ENCODE assay signal across 1 cellular context in genomic region chr7:73435471-73436009, GRCh38.
TF ChIP-seq lines count a peak whose summit lies in the region.

No MANE protein-coding gene starts in this region.

TF ChIP-seq in HepG2, 621 proteins besides CTCF, POLR2A, EP300 and RAD21:
- TF ChIP-seq ARID4A (CRISPR knock-in tag; IDR thresholded peaks at IDR 0.05; ENCODE audit: borderline replicate concordance) (0 out of 2 replicates have a peak, but pooled peaks have one; percentile 32), ZNF337 (CRISPR knock-in tag; IDR thresholded peaks at IDR 0.05; ENCODE audit: borderline replicate concordance, low read depth) (no peak), ZNF501 (CRISPR knock-in tag; IDR thresholded peaks at IDR 0.05) (no peak), ZSCAN25 (CRISPR knock-in tag; IDR thresholded peaks at IDR 0.05) (peak; percentile 70; the same call in 1 of the 2 replicates), ZNF496 (CRISPR knock-in tag; IDR thresholded peaks at IDR 0.05; ENCODE audit: insufficient replicate concordance) (no peak), AFF4 (CRISPR knock-in tag; IDR thresholded peaks at IDR 0.05) (no peak), HNRNPL (IDR thresholded peaks at IDR 0.05; ENCODE audit: low read depth, low read length) (0 out of 2 replicates have a peak, but pooled peaks have one; percentile 25), THAP9 (CRISPR knock-in tag; IDR thresholded peaks at IDR 0.05; ENCODE audit: borderline replicate concordance) (peak; percentile 13; the same call in 1 of the 2 replicates), ZNF556 (CRISPR knock-in tag; IDR thresholded peaks at IDR 0.05; ENCODE audit: borderline replicate concordance) (no peak), GATAD2A (CRISPR knock-in tag; IDR thresholded peaks at IDR 0.05) (no peak), RFX5 (IDR thresholded peaks at IDR 0.05; ENCODE audit: low read depth, low read length) (peak; percentile 83), ZC3H13 (CRISPR knock-in tag; IDR thresholded peaks at IDR 0.05) (0 out of 2 replicates have a peak, but pooled peaks have one; percentile 26), TFAP4 (IDR thresholded peaks at IDR 0.05; ENCODE audit: borderline replicate concordance, low read depth) (peak; percentile 76; the same call in 1 of the 2 replicates)
TF ChIP-seq in HepG2: peak in this region for 7.
